27 cellular contexts compared by ENCODE assay signal in genomic region chr2:225763711-225764110, GRCh38.
"Had no signal": no experiment of that assay in that cellular context is flagged by ENCODE, and none has a peak within 500 bp of the region (broad histone marks: within the 10 kb centered on the region; RNA-seq: fewer than 3 reads in every experiment).

No MANE protein-coding gene starts in this region.

- H3K27me3 Mint-ChIP-seq: activated CD4-positive, alpha-beta T cell treated with anti-CD3 and anti-CD28 coated beads, Interleukin-2, amount 10 ng/mL, durations not matched to agents 24 days and 14 days; activated CD8-positive, alpha-beta memory T cell treated with anti-CD3 and anti-CD28 coated beads, Interleukin-2, amount 10 ng/mL, durations not matched to agents 7 days and 5 days; activated naive CD4-positive, alpha-beta T cell treated with anti-CD3 and anti-CD28 coated beads, Interleukin-2, amount 10 ng/mL, durations not matched to agents 7 days and 5 days; brain had no signal

- ATAC-seq: activated CD8-positive, alpha-beta memory T cell treated with anti-CD3 and anti-CD28 coated beads, Interleukin-2, amount 10 ng/mL, durations not matched to agents 7 days and 5 days; activated naive CD8-positive, alpha-beta T cell treated with anti-CD3 and anti-CD28 coated beads, Interleukin-2, amount 50 U/mL, for 24 hours; Panc1 had no signal

- DNase-seq: activated CD4-positive, alpha-beta T cell treated with anti-CD3 and anti-CD28 coated beads, Interleukin-2, amount 10 ng/mL, durations not matched to agents 24 days and 14 days; activated CD4-positive, alpha-beta T cell treated with anti-CD3 and anti-CD28 coated beads, Interleukin-2, amount 50 U/mL, for 4 hours; activated CD8-positive, alpha-beta memory T cell treated with anti-CD3 and anti-CD28 coated beads for 24 hours; activated CD8-positive, alpha-beta memory T cell treated with anti-CD3 and anti-CD28 coated beads, Interleukin-2, amount 10 ng/mL, durations not matched to agents 7 days and 5 days; activated CD8-positive, alpha-beta memory T cell treated with anti-CD3 and anti-CD28 coated beads, Interleukin-2, amount 50 U/mL, for 48 hours; activated effector memory CD4-positive, alpha-beta T cell treated with Interleukin-2 at 50 U/mL for 16 hours; activated naive CD4-positive, alpha-beta T cell treated with anti-CD3 and anti-CD28 coated beads, Interleukin-2, amount 10 ng/mL, durations not matched to agents 7 days and 5 days; activated naive CD8-positive, alpha-beta T cell treated with anti-CD3 and anti-CD28 coated beads, Interleukin-2, amount 50 U/mL, for 24 hours; activated T-cell treated with anti-CD3 and anti-CD28 coated beads, Interleukin-2, amount 50 U/mL, for 48 hours; anterior cingulate cortex; caudate nucleus; cerebellar nuclear complex; MV-4-11; NCI-H1092; NCI-H1436 treated with DMSO at 0.1 percent for 48 hours; NCI-H1694 treated with DMSO at 0.1 percent for 48 hours; NCI-H2029; NCI-H345; NCI-H524 treated with DMSO at 0.1 percent for 48 hours; RPMI8226; SIG-M5 had no signal

- H3K36me3 Mint-ChIP-seq: activated CD8-positive, alpha-beta memory T cell treated with anti-CD3 and anti-CD28 coated beads, Interleukin-2, amount 10 ng/mL, durations not matched to agents 7 days and 5 days; activated naive CD4-positive, alpha-beta T cell treated with anti-CD3 and anti-CD28 coated beads, Interleukin-2, amount 10 ng/mL, durations not matched to agents 7 days and 5 days; activated naive CD8-positive, alpha-beta T cell; brain had no signal

- H3K9me3 Mint-ChIP-seq: activated CD4-positive, alpha-beta T cell treated with anti-CD3 and anti-CD28 coated beads, Interleukin-2, amount 10 ng/mL, durations not matched to agents 24 days and 14 days; activated naive CD4-positive, alpha-beta T cell treated with anti-CD3 and anti-CD28 coated beads, Interleukin-2, amount 10 ng/mL, durations not matched to agents 7 days and 5 days; activated naive CD8-positive, alpha-beta T cell treated with anti-CD3 and anti-CD28 coated beads, Interleukin-2, amount 50 U/mL, for 24 hours; brain; T-helper 1 cell treated with Interleukin-12 subunit alpha and Interleukin-12 subunit beta and Interleukin-4 antibody, amounts not matched to agents 30 μg/mL and 1 μg/mL, for 36 hours; T-helper 2 cell treated with Interferon-gamma antibody and Interleukin-4, amounts not matched to agents 5 μg/mL and 100 μg/mL, for 36 hours had no signal

- H3K27ac ChIP-seq: KMS-11 had no signal

- H3K4me1 Mint-ChIP-seq: activated CD4-positive, alpha-beta T cell treated with anti-CD3 and anti-CD28 coated beads, Interleukin-2, amount 10 ng/mL, durations not matched to agents 24 days and 14 days; activated CD8-positive, alpha-beta memory T cell treated with anti-CD3 and anti-CD28 coated beads, Interleukin-2, amount 10 ng/mL, durations not matched to agents 7 days and 5 days; activated naive CD4-positive, alpha-beta T cell treated with anti-CD3 and anti-CD28 coated beads, Interleukin-2, amount 10 ng/mL, durations not matched to agents 7 days and 5 days; activated naive CD8-positive, alpha-beta T cell treated with anti-CD3 and anti-CD28 coated beads, Interleukin-2, amount 50 U/mL, for 24 hours had no signal

- H3K4me3 Mint-ChIP-seq: activated CD4-positive, alpha-beta T cell treated with anti-CD3 and anti-CD28 coated beads, Interleukin-2, amount 10 ng/mL, durations not matched to agents 24 days and 14 days; activated CD8-positive, alpha-beta memory T cell treated with anti-CD3 and anti-CD28 coated beads, Interleukin-2, amount 10 ng/mL, durations not matched to agents 7 days and 5 days; activated naive CD4-positive, alpha-beta T cell treated with anti-CD3 and anti-CD28 coated beads, Interleukin-2, amount 10 ng/mL, durations not matched to agents 7 days and 5 days; activated naive CD8-positive, alpha-beta T cell; activated naive CD8-positive, alpha-beta T cell treated with anti-CD3 and anti-CD28 coated beads, Interleukin-2, amount 50 U/mL, for 24 hours; brain; T-helper 1 cell treated with Interleukin-12 subunit alpha and Interleukin-12 subunit beta and Interleukin-4 antibody, amounts not matched to agents 30 μg/mL and 1 μg/mL, for 36 hours; T-helper 2 cell treated with Interferon-gamma antibody and Interleukin-4, amounts not matched to agents 5 μg/mL and 100 μg/mL, for 36 hours had no signal

- H3K27ac Mint-ChIP-seq: activated CD4-positive, alpha-beta T cell treated with anti-CD3 and anti-CD28 coated beads, Interleukin-2, amount 10 ng/mL, durations not matched to agents 24 days and 14 days; activated CD8-positive, alpha-beta memory T cell treated with anti-CD3 and anti-CD28 coated beads, Interleukin-2, amount 10 ng/mL, durations not matched to agents 7 days and 5 days; activated naive CD4-positive, alpha-beta T cell treated with anti-CD3 and anti-CD28 coated beads, Interleukin-2, amount 10 ng/mL, durations not matched to agents 7 days and 5 days; activated naive CD8-positive, alpha-beta T cell; activated naive CD8-positive, alpha-beta T cell treated with anti-CD3 and anti-CD28 coated beads, Interleukin-2, amount 50 U/mL, for 24 hours; T-helper 1 cell treated with Interleukin-12 subunit alpha and Interleukin-12 subunit beta and Interleukin-4 antibody, amounts not matched to agents 30 μg/mL and 1 μg/mL, for 36 hours; T-helper 2 cell treated with Interferon-gamma antibody and Interleukin-4, amounts not matched to agents 5 μg/mL and 100 μg/mL, for 36 hours had no signal
